1 cellular context compared by ENCODE assay signal in the genomic region with DNA sequence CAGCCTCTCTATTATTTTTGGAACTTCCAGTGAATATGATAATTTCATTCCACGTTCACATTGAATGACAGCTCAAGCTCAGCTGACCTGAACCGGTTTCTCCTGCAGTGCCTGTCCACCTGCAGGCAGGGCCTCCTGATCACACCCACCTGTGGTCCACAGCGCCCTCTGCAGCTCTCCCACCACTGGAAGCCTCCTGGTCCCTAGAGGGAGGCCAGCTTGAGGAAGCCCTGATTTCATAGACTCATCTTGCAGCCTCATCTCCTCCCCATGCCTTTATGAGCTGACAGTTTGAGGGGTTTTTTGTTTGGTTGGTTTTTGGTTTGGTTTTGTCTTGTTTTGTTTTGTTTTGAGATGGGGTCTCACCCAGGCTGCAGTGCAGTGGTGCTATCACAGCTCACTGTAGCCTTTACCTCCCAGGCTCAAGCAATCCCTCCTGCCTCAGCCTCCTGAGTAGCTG.
TF ChIP-seq lines count a peak whose summit lies in the region.

No MANE protein-coding gene starts in this region.

TF ChIP-seq in HepG2, 621 proteins besides CTCF, POLR2A, EP300 and RAD21 (continued from another document and continues in another):
- TF ChIP-seq, protein P1, sequence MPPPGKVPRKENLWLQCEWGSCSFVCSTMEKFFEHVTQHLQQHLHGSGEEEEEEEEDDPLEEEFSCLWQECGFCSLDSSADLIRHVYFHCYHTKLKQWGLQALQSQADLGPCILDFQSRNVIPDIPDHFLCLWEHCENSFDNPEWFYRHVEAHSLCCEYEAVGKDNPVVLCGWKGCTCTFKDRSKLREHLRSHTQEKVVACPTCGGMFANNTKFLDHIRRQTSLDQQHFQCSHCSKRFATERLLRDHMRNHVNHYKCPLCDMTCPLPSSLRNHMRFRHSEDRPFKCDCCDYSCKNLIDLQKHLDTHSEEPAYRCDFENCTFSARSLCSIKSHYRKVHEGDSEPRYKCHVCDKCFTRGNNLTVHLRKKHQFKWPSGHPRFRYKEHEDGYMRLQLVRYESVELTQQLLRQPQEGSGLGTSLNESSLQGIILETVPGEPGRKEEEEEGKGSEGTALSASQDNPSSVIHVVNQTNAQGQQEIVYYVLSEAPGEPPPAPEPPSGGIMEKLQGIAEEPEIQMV (CRISPR knock-in tag; IDR thresholded peaks at IDR 0.05; ENCODE audit: low read depth), result no peak
- TF ChIP-seq ZNF335 (CRISPR knock-in tag; IDR thresholded peaks at IDR 0.05), result no peak
- no peak for TF ChIP-seq GPBP1L1 (CRISPR knock-in tag; IDR thresholded peaks at IDR 0.05)
- TF ChIP-seq ZBTB8A (CRISPR knock-in tag; IDR thresholded peaks at IDR 0.05; ENCODE audit: borderline replicate concordance, low read depth), result no peak
- TF ChIP-seq, protein P2, sequence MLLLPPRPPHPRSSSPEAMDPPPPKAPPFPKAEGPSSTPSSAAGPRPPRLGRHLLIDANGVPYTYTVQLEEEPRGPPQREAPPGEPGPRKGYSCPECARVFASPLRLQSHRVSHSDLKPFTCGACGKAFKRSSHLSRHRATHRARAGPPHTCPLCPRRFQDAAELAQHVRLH (CRISPR knock-in tag; IDR thresholded peaks at IDR 0.05; ENCODE audit: borderline replicate concordance, low read depth), result no peak
- no peak for TF ChIP-seq ZFAT (CRISPR knock-in tag; conservative IDR thresholded peaks at IDR 0.05)
- no peak for TF ChIP-seq KLF15 (CRISPR knock-in tag; IDR thresholded peaks at IDR 0.05; ENCODE audit: borderline replicate concordance)
- TF ChIP-seq TRIM24 (CRISPR knock-in tag; IDR thresholded peaks at IDR 0.05), result no peak
- TF ChIP-seq ZNF205 (CRISPR knock-in tag; IDR thresholded peaks at IDR 0.05), result no peak
- TF ChIP-seq KMT2A (CRISPR knock-in tag; IDR thresholded peaks at IDR 0.05), result no peak
- no peak for TF ChIP-seq ZNF44 (CRISPR knock-in tag; IDR thresholded peaks at IDR 0.05)
- TF ChIP-seq MYNN (CRISPR knock-in tag; IDR thresholded peaks at IDR 0.05; ENCODE audit: low read depth), result no peak
- TF ChIP-seq, protein P3, sequence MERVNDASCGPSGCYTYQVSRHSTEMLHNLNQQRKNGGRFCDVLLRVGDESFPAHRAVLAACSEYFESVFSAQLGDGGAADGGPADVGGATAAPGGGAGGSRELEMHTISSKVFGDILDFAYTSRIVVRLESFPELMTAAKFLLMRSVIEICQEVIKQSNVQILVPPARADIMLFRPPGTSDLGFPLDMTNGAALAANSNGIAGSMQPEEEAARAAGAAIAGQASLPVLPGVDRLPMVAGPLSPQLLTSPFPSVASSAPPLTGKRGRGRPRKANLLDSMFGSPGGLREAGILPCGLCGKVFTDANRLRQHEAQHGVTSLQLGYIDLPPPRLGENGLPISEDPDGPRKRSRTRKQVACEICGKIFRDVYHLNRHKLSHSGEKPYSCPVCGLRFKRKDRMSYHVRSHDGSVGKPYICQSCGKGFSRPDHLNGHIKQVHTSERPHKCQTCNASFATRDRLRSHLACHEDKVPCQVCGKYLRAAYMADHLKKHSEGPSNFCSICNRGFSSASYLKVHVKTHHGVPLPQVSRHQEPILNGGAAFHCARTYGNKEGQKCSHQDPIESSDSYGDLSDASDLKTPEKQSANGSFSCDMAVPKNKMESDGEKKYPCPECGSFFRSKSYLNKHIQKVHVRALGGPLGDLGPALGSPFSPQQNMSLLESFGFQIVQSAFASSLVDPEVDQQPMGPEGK (CRISPR knock-in tag; IDR thresholded peaks at IDR 0.05), result 0 out of 2 replicates have a peak, but pooled peaks have one; percentile 19
- TF ChIP-seq NFIC (IDR thresholded peaks at IDR 0.05; ENCODE audit: low read length), result no peak
- TF ChIP-seq MEF2D (CRISPR knock-in tag; IDR thresholded peaks at IDR 0.05), result no peak
- no peak for TF ChIP-seq RBFOX2 (IDR thresholded peaks at IDR 0.05; ENCODE audit: low read depth, low read length)
- no peak for TF ChIP-seq ZNF556 (CRISPR knock-in tag; IDR thresholded peaks at IDR 0.05; ENCODE audit: borderline replicate concordance)
- TF ChIP-seq, protein P4, sequence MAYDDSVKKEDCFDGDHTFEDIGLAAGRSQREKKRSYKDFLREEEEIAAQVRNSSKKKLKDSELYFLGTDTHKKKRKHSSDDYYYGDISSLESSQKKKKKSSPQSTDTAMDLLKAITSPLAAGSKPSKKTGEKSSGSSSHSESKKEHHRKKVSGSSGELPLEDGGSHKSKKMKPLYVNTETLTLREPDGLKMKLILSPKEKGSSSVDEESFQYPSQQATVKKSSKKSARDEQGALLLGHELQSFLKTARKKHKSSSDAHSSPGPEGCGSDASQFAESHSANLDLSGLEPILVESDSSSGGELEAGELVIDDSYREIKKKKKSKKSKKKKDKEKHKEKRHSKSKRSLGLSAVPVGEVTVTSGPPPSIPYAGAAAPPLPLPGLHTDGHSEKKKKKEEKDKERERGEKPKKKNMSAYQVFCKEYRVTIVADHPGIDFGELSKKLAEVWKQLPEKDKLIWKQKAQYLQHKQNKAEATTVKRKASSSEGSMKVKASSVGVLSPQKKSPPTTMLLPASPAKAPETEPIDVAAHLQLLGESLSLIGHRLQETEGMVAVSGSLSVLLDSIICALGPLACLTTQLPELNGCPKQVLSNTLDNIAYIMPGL (CRISPR knock-in tag; IDR thresholded peaks at IDR 0.05; ENCODE audit: borderline replicate concordance in 1 of 2, low read depth in 1 of 2), result peak; percentile 60 to 87; a peak in 3 of 4 replicates
- no peak for TF ChIP-seq SUZ12 (IDR thresholded peaks at IDR 0.05; ENCODE audit: low read depth, low read length)
- no peak for TF ChIP-seq ZNF672 (CRISPR knock-in tag; IDR thresholded peaks at IDR 0.05)
- TF ChIP-seq, protein P5, sequence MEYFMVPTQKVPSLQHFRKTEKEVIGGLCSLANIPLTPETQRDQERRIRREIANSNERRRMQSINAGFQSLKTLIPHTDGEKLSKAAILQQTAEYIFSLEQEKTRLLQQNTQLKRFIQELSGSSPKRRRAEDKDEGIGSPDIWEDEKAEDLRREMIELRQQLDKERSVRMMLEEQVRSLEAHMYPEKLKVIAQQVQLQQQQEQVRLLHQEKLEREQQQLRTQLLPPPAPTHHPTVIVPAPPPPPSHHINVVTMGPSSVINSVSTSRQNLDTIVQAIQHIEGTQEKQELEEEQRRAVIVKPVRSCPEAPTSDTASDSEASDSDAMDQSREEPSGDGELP (IDR thresholded peaks at IDR 0.05; ENCODE audit: borderline replicate concordance, low read depth), result peak; percentile 89; the same call in 1 of the 2 replicates
- no peak for TF ChIP-seq EZH2 (conservative IDR thresholded peaks at IDR 0.05; ENCODE audit: low read depth, low read length)
- TF ChIP-seq FOXM1 (CRISPR knock-in tag; IDR thresholded peaks at IDR 0.05), result no peak
- no peak for TF ChIP-seq ZNF737 (CRISPR knock-in tag; IDR thresholded peaks at IDR 0.05; ENCODE audit: borderline replicate concordance)
- peak; percentile 34; the same call in 1 of the 2 replicates for TF ChIP-seq BCL6 (CRISPR knock-in tag; IDR thresholded peaks at IDR 0.05)
- no peak for TF ChIP-seq IRF9 (CRISPR knock-in tag; IDR thresholded peaks at IDR 0.05; ENCODE audit: borderline replicate concordance)
- peak; percentile 44; the same call in 1 of the 2 replicates for TF ChIP-seq KAT7 (CRISPR knock-in tag; IDR thresholded peaks at IDR 0.05; ENCODE audit: borderline replicate concordance)
- TF ChIP-seq RFX5 (IDR thresholded peaks at IDR 0.05; ENCODE audit: low read depth, low read length), result no peak
- no peak for TF ChIP-seq RNF2 (conservative IDR thresholded peaks at IDR 0.05; ENCODE audit: low read depth)
- TF ChIP-seq ZNF282 (IDR thresholded peaks at IDR 0.05; ENCODE audit: partially characterized antibody), result no peak
- TF ChIP-seq RCOR2 (CRISPR knock-in tag; IDR thresholded peaks at IDR 0.05), result no peak
- TF ChIP-seq, protein P6, sequence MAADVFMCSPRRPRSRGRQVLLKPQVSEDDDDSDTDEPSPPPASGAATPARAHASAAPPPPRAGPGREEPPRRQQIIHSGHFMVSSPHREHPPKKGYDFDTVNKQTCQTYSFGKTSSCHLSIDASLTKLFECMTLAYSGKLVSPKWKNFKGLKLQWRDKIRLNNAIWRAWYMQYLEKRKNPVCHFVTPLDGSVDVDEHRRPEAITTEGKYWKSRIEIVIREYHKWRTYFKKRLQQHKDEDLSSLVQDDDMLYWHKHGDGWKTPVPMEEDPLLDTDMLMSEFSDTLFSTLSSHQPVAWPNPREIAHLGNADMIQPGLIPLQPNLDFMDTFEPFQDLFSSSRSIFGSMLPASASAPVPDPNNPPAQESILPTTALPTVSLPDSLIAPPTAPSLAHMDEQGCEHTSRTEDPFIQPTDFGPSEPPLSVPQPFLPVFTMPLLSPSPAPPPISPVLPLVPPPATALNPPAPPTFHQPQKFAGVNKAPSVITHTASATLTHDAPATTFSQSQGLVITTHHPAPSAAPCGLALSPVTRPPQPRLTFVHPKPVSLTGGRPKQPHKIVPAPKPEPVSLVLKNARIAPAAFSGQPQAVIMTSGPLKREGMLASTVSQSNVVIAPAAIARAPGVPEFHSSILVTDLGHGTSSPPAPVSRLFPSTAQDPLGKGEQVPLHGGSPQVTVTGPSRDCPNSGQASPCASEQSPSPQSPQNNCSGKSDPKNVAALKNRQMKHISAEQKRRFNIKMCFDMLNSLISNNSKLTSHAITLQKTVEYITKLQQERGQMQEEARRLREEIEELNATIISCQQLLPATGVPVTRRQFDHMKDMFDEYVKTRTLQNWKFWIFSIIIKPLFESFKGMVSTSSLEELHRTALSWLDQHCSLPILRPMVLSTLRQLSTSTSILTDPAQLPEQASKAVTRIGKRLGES (CRISPR knock-in tag; IDR thresholded peaks at IDR 0.05; ENCODE audit: borderline replicate concordance), result no peak
- TF ChIP-seq ZBTB14 (CRISPR knock-in tag; IDR thresholded peaks at IDR 0.05), result no peak
- no peak for TF ChIP-seq ZNF160 (CRISPR knock-in tag; IDR thresholded peaks at IDR 0.05)
- no peak for TF ChIP-seq PAF1 (CRISPR knock-in tag; IDR thresholded peaks at IDR 0.05)
- TF ChIP-seq GZF1 (CRISPR knock-in tag; IDR thresholded peaks at IDR 0.05), result no peak
- TF ChIP-seq, protein P7, sequence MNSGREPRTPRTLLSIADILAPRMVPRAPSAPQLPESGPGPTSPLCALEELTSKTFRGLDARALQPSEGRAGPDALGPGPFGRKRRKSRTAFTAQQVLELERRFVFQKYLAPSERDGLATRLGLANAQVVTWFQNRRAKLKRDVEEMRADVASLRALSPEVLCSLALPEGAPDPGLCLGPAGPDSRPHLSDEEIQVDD (CRISPR knock-in tag; IDR thresholded peaks at IDR 0.05; ENCODE audit: borderline replicate concordance), result no peak
- no peak for TF ChIP-seq ZNF576 (CRISPR knock-in tag; IDR thresholded peaks at IDR 0.05)
- TF ChIP-seq SOX5 (CRISPR knock-in tag; IDR thresholded peaks at IDR 0.05; ENCODE audit: borderline replicate concordance), result peak; percentile 13; the same call in 1 of the 2 replicates
- TF ChIP-seq PRPF4 (IDR thresholded peaks at IDR 0.05; ENCODE audit: low read depth, low read length, poor library complexity, severe bottlenecking), result no peak
- TF ChIP-seq TGIF2 (CRISPR knock-in tag; IDR thresholded peaks at IDR 0.05), result peak; percentile 90
- TF ChIP-seq KDM2A (CRISPR knock-in tag; IDR thresholded peaks at IDR 0.05; ENCODE audit: borderline replicate concordance, low read depth), result peak; percentile 54; the same call in 1 of the 2 replicates
- peak; percentile 59; the same call in 1 of the 2 replicates for TF ChIP-seq ZFX (CRISPR knock-in tag; IDR thresholded peaks at IDR 0.05; ENCODE audit: low read depth)
- TF ChIP-seq MED13 (CRISPR knock-in tag; IDR thresholded peaks at IDR 0.05), result no peak
- no peak for TF ChIP-seq MTF1 (CRISPR knock-in tag; IDR thresholded peaks at IDR 0.05)
- TF ChIP-seq ZNF20 (CRISPR knock-in tag; IDR thresholded peaks at IDR 0.05), result no peak
- TF ChIP-seq RFX3 (CRISPR knock-in tag; IDR thresholded peaks at IDR 0.05), result no peak
- TF ChIP-seq DR1 (CRISPR knock-in tag; IDR thresholded peaks at IDR 0.05), result no peak
- TF ChIP-seq ADNP (CRISPR knock-in tag; IDR thresholded peaks at IDR 0.05), result no peak
- TF ChIP-seq ZHX1 (CRISPR knock-in tag; IDR thresholded peaks at IDR 0.05; ENCODE audit: low read depth), result no peak
